15 cellular contexts compared by ENCODE assay signal in genomic region chr9:107363511-107364182, GRCh38.
DNase-seq lines count a peak whose midpoint lies in the region; FAIRE-seq and TF ChIP-seq lines count a peak whose summit lies in the region.
"Had no signal": no experiment of that assay in that cellular context is flagged by ENCODE, and none has a peak within 500 bp of the region (broad histone marks: within the 10 kb centered on the region; RNA-seq: fewer than 3 reads in every experiment).

No MANE protein-coding gene starts in this region.

- H3K4me1 Mint-ChIP-seq in mesothelial cell of epicardium, result peaks cover 15% of the 10 kb centered on the region
- peaks cover 5% of the 10 kb centered on the region for H3K4me1 Mint-ChIP-seq in activated naive CD8-positive, alpha-beta T cell treated with anti-CD3 and anti-CD28 coated beads for 36 hours

- H3K9me3 Mint-ChIP-seq in mesothelial cell of epicardium, result peaks cover 3% of the 10 kb centered on the region
- no peaks in the 10 kb centered on the region for H3K9me3 Mint-ChIP-seq in activated naive CD8-positive, alpha-beta T cell treated with anti-CD3 and anti-CD28 coated beads for 36 hours

- peak overlapping the region; percentile 88 for H3K27ac Mint-ChIP-seq in mesothelial cell of epicardium
- H3K27ac Mint-ChIP-seq in activated naive CD8-positive, alpha-beta T cell treated with anti-CD3 and anti-CD28 coated beads for 36 hours, result no peak overlapping the region
- H3K27ac Mint-ChIP-seq: activated CD4-positive, alpha-beta T cell treated with anti-CD3 and anti-CD28 coated beads for 36 hours had no signal

- H3K27me3 Mint-ChIP-seq in mesothelial cell of epicardium (ENCODE audit: low read depth), result no peaks in the 10 kb centered on the region
- peaks cover 2% of the 10 kb centered on the region for H3K27me3 Mint-ChIP-seq in activated naive CD8-positive, alpha-beta T cell treated with anti-CD3 and anti-CD28 coated beads for 36 hours

- no peak for FAIRE-seq in GM12891 (lab: Jason Lieb, UNC)

- no peaks in the 10 kb centered on the region for H3K36me3 Mint-ChIP-seq in mesothelial cell of epicardium
- H3K36me3 Mint-ChIP-seq in activated naive CD8-positive, alpha-beta T cell treated with anti-CD3 and anti-CD28 coated beads for 36 hours, result no peaks in the 10 kb centered on the region

- no peak for TF ChIP-seq POLR2A in GM12891 (IDR thresholded peaks at IDR 0.05; ENCODE audit: low read depth, low read length)

- peak overlapping the region; percentile 53 for H3K4me3 Mint-ChIP-seq in mesothelial cell of epicardium
- H3K4me3 Mint-ChIP-seq in activated naive CD8-positive, alpha-beta T cell treated with anti-CD3 and anti-CD28 coated beads for 36 hours, result no peak overlapping the region
- H3K4me3 Mint-ChIP-seq: activated CD4-positive, alpha-beta T cell treated with anti-CD3 and anti-CD28 coated beads for 36 hours had no signal

- TF ChIP-seq CTCF in mesothelial cell of epicardium (IDR thresholded peaks at IDR 0.05; ENCODE audit: unreplicated experiment) (no peak), GM20000 (IDR thresholded peaks at IDR 0.05; ENCODE audit: extremely low read depth, missing control alignments) (no peak)

- peak; percentile 84 for DNase-seq in ELF-1 (ENCODE audit: low read depth, low spot score)
- peak; percentile 89 for DNase-seq in NCI-H146 (lab: John Stamatoyannopoulos, UW)
- peak; percentile 69 for DNase-seq in ecto neural progenitor cell (ENCODE audit: low spot score)
- DNase-seq in mesothelial cell of epicardium (ENCODE audit: low spot score in 2 of 2, unreplicated experiment in 2 of 2), result no peak
- no peak for DNase-seq in GM20000 (ENCODE audit: low spot score)
- DNase-seq in activated naive CD8-positive, alpha-beta T cell treated with anti-CD3 and anti-CD28 coated beads for 36 hours, result no peak
- no peak for DNase-seq in GM12891 (ENCODE audit: insufficient read length, low spot score)
- DNase-seq in NAMALWA (ENCODE audit: low spot score), result no peak
- DNase-seq: activated CD4-positive, alpha-beta T cell treated with anti-CD3 and anti-CD28 coated beads for 36 hours; activated naive CD4-positive, alpha-beta T cell treated with anti-CD3 and anti-CD28 coated beads, Interleukin-2, amount 50 U/mL, for 16 hours; DMS53; effector CD4-positive, alpha-beta T cell; SHP77; stimulated activated CD4-positive, alpha-beta T cell treated with anti-CD3 and anti-CD28 coated beads, Interleukin-4, amount 100 ng/mL, for 24 hours; T-helper 9 cell had no signal

TF ChIP-seq in GM12891, 5 proteins besides CTCF, POLR2A, EP300 and RAD21:
- TF ChIP-seq SPI1 (IDR thresholded peaks at IDR 0.05; ENCODE audit: low read depth, low read length) (no peak), POU2F2 (IDR thresholded peaks at IDR 0.05; ENCODE audit: low read depth, low read length) (no peak), TAF1 (IDR thresholded peaks at IDR 0.05; ENCODE audit: low read depth, low read length) (no peak), POLR2AphosphoS5 (IDR thresholded peaks at IDR 0.05; ENCODE audit: low read depth, low read length) (no peak), PAX5 (IDR thresholded peaks at IDR 0.05; ENCODE audit: insufficient read depth, low read length, severe bottlenecking) (no peak)

Comparison
In these comparisons a context has a peak if more than half of its experiments do, and no peak if none do; other contexts are left out.
1. DNase-seq: peak in ELF-1 (single experiment), NCI-H146 (single experiment) and ecto neural progenitor cell (single experiment); none in mesothelial cell of epicardium (0 of 2), GM20000 (single experiment), activated naive CD8-positive, alpha-beta T cell treated with anti-CD3 and anti-CD28 coated beads for 36 hours (single experiment), GM12891 (single experiment) and NAMALWA (single experiment).